In genomic region chr7:154255324-154255723, GRCh38 we compare ENCODE assay signal across 22 cellular contexts.
DNase-seq lines count a peak whose midpoint lies in the region; ATAC-seq, FAIRE-seq and TF ChIP-seq lines count a peak whose summit lies in the region.
"Had no signal": no experiment of that assay in that cellular context is flagged by ENCODE, and none has a peak within 500 bp of the region (broad histone marks: within the 10 kb centered on the region; RNA-seq: fewer than 3 reads in every experiment).

No MANE protein-coding gene starts in this region.

- H3K27me3 ChIP-seq in H9 (ENCODE audit: insufficient read depth, low read length) (no peaks in the 10 kb centered on the region), H1 (replicated peaks in 1 of 4; ENCODE audit: control insufficient read depth in 3 of 4, extremely low read depth in 1 of 4, insufficient read depth in 3 of 4, low read length in 3 of 4) (no peaks in the 10 kb centered on the region)

- H4K91ac ChIP-seq in H9 (ENCODE audit: insufficient read length, low read depth, low read length) = no peak overlapping the region
- no peak overlapping the region for H4K91ac ChIP-seq in H1 (replicated peaks; ENCODE audit: insufficient read length, low read length)

- H3K4me3 ChIP-seq in H1 (ENCODE audit: extremely low read depth in 1 of 4, insufficient read depth in 2 of 4, low read depth in 3 of 4, low read length in 4 of 4) = no peak overlapping the region
- H3K4me3 ChIP-seq: A549, PC-9, SJCRH30 had no signal

- no peak overlapping the region for H3K56ac ChIP-seq in H9 (ENCODE audit: insufficient read length, low read depth, low read length)
- H3K56ac ChIP-seq in H1 (replicated peaks; ENCODE audit: insufficient read length, low read depth, low read length) = no peak overlapping the region

- H2AK5ac ChIP-seq in H9 (ENCODE audit: insufficient read length, low read length) (no peak overlapping the region), H1 (ENCODE audit: low read depth, low read length) (no peak overlapping the region)

- H3K4me1 Mint-ChIP-seq in H9 = peaks cover 33 to 41% of the 10 kb centered on the region in 2 experiments
- H3K4me1 Mint-ChIP-seq: IgD-negative memory B cell had no signal

- H3K79me2 ChIP-seq in H9 (ENCODE audit: insufficient read depth, low read length) = no peaks in the 10 kb centered on the region
- H3K79me2 ChIP-seq in H1 (ENCODE audit: control insufficient read depth in 1 of 2, insufficient read depth in 2 of 2, low read length in 2 of 2) = no peaks in the 10 kb centered on the region

- H3K23ac ChIP-seq in H9 (ENCODE audit: insufficient read length, low read depth, low read length) (no peak overlapping the region), H1 (ENCODE audit: insufficient read length) (no peak overlapping the region)

- no peak for FAIRE-seq in H1 (lab: Jason Lieb, UNC)
- FAIRE-seq: A549, GM19239 had no signal

- H2AFZ ChIP-seq in H9 (ENCODE audit: low read length) (no peak overlapping the region), H1 (ENCODE audit: low read length) (no peak overlapping the region)
- H2AFZ ChIP-seq: PC-9 had no signal

- H3K27me3 Mint-ChIP-seq in H9 (ENCODE audit: low read depth) = no peaks in the 10 kb centered on the region; the same call in 1 of the 2 replicates
- H3K27me3 Mint-ChIP-seq: IgD-negative memory B cell had no signal

- H2BK120ac ChIP-seq in H9 (ENCODE audit: low read depth, low read length, poor library complexity, severe bottlenecking) = no peak overlapping the region
- H2BK120ac ChIP-seq in H1 (replicated peaks; ENCODE audit: low read depth, low read length) = no peak overlapping the region

- H2BK15ac ChIP-seq in H9 (ENCODE audit: low read depth, low read length) (no peak overlapping the region), H1 (ENCODE audit: low read length) (no peak overlapping the region)

- no peaks in the 10 kb centered on the region for H3K9me3 ChIP-seq in H9 (ENCODE audit: control insufficient read depth, low read depth, low read length)
- 0 out of 4 replicates have a peak, but pooled peaks cover 0 to under 1% of the 10 kb centered on the region in 2 experiments for H3K9me3 ChIP-seq in H1 (ENCODE audit: insufficient read depth in 2 of 2, low read depth in 1 of 2, low read length in 1 of 2)
- H3K9me3 ChIP-seq: A549, SJCRH30 had no signal

- H3K18ac ChIP-seq in H9 (ENCODE audit: insufficient read length, low read depth, low read length) = no peak overlapping the region
- H3K18ac ChIP-seq in H1 (ENCODE audit: extremely low read depth, low read length) = no peak overlapping the region; the same call in 1 of the 2 replicates

- TF ChIP-seq EP300 in H1 (IDR thresholded peaks at IDR 0.05; ENCODE audit: borderline replicate concordance in 1 of 2, low read depth in 2 of 2, low read length in 2 of 2) = no peak

- POLR2A ChIA-PET in H1 (lab: Charles Lee; ENCODE audit: partially characterized antibody) = no interaction called here

- H3K9ac ChIP-seq in H9 (ENCODE audit: extremely low read depth, insufficient read length, low read length) (no peak overlapping the region), H1 (replicated peaks in 1 of 4; ENCODE audit: extremely low read depth in 1 of 4, low read depth in 3 of 4, low read length in 3 of 4) (no peak overlapping the region)

- H2BK5ac ChIP-seq in H9 (ENCODE audit: insufficient read length, low read length) (no peak overlapping the region), H1 (ENCODE audit: low read depth, low read length) (no peak overlapping the region)

- no peak overlapping the region for H3T11ph ChIP-seq in H9 (ENCODE audit: low read length)

- no peaks in the 10 kb centered on the region; a peak in 1 of 7 replicates for H3K36me3 Mint-ChIP-seq in H9 (ENCODE audit: insufficient read depth in 1 of 3, low read depth in 3 of 3)
- H3K36me3 Mint-ChIP-seq: IgD-negative memory B cell had no signal

- no peak for TF ChIP-seq POLR2A in H1 (IDR thresholded peaks at IDR 0.05; ENCODE audit: control extremely low read depth in 1 of 2, low read depth in 2 of 2, low read length in 2 of 2)

- ATAC-seq in GM21576 (IDR thresholded peaks at IDR 0.05; ENCODE audit: unreplicated experiment) = no peak
- ATAC-seq: A549, HCT116 had no signal

- 0 out of 5 replicates have a peak overlapping the region, but pooled peaks of 1 of the 2 experiments have one; percentile 4 for H3K4me3 Mint-ChIP-seq in H9
- H3K4me3 Mint-ChIP-seq: IgD-negative memory B cell; T-helper 2 cell treated with Interferon-gamma antibody and Interleukin-4, amounts not matched to agents 5 μg/mL and 100 μg/mL, for 36 hours had no signal

- H4K20me1 ChIP-seq in H9 (ENCODE audit: control insufficient read depth, insufficient read depth, insufficient read length) (no peaks in the 10 kb centered on the region), H1 (replicated peaks in 1 of 2; ENCODE audit: control insufficient read depth in 1 of 2, insufficient read depth in 2 of 2, low read length in 2 of 2) (no peaks in the 10 kb centered on the region)

- H3K79me1 ChIP-seq in H9 (ENCODE audit: insufficient read depth, low read depth, low read length, poor library complexity, severe bottlenecking) (no peaks in the 10 kb centered on the region), H1 (ENCODE audit: low read depth, low read length) (no peaks in the 10 kb centered on the region)

- peaks cover 0 to 3% of the 10 kb centered on the region in 2 experiments; a peak in 2 of 5 replicates for H3K9me3 Mint-ChIP-seq in H9

- H3K4me1 ChIP-seq in H9 (ENCODE audit: insufficient read depth, low read length) (peaks cover 13% of the 10 kb centered on the region; the same call in 1 of the 2 replicates), H1 (replicated peaks in 1 of 4; ENCODE audit: control insufficient read depth in 3 of 4, insufficient read depth in 4 of 4, low read length in 3 of 4) (peaks cover 6 to 18% (median 10%) of the 10 kb centered on the region in 4 experiments; a peak in 6 of 7 replicates)
- H3K4me1 ChIP-seq: A549, SJCRH30 had no signal

- H3K27ac ChIP-seq in H9 (ENCODE audit: insufficient read length, low read depth, low read length) = no peak overlapping the region
- no peak overlapping the region for H3K27ac ChIP-seq in H1 (ENCODE audit: low read depth, low read length)
- H3K27ac ChIP-seq: A549, PC-9, SJCRH30 had no signal

- WGBS in H9 (ENCODE audit: extremely low coverage, insufficient read length, low lambda C conversion rate) = no CpG with 5 or more reads among the region's 7 CpGs
- WGBS in H1 (ENCODE audit: extremely low coverage in 1 of 2, insufficient coverage in 1 of 2, insufficient read length in 1 of 2, insufficient replicate concordance in 2 of 2, low coverage in 1 of 2, low lambda C conversion rate in 2 of 2, missing lambda C conversion rate in 1 of 2), 2 experiments = 39% methylated on average over 6 of the region's 7 CpGs; no CpG with 5 or more reads in 1 of the 2 experiments

- H3K27ac Mint-ChIP-seq in H9 = peak overlapping the region in 2 of 3 experiments; percentile 27 to 83; a peak in 5 of 7 replicates
- H3K27ac Mint-ChIP-seq: IgD-negative memory B cell; T-helper 2 cell treated with Interferon-gamma antibody and Interleukin-4, amounts not matched to agents 5 μg/mL and 100 μg/mL, for 36 hours had no signal

- H3K4ac ChIP-seq in H9 (ENCODE audit: low read depth, low read length) = no peak overlapping the region
- H3K4ac ChIP-seq in H1 (replicated peaks; ENCODE audit: insufficient read length, low read depth, low read length) = no peak overlapping the region

- no peak overlapping the region for H4K8ac ChIP-seq in H9 (replicated peaks; ENCODE audit: insufficient read length, low read depth, low read length)
- H4K8ac ChIP-seq in H1 (ENCODE audit: extremely low read depth, insufficient read depth, low read length) = no peak overlapping the region

- CTCF ChIA-PET in H1 (lab: Charles Lee; ENCODE audit: partially characterized antibody) = interaction anchor here (0.5 kb wide), 1 partner anchor 56 kb away, joined by 6 read pairs; no protein-coding TSS in a partner anchor

- TF ChIP-seq RAD21 in H1 (IDR thresholded peaks at IDR 0.05 in 1 of 2, conservative IDR thresholded peaks at IDR 0.05 in 1 of 2; ENCODE audit: low read depth in 2 of 2, low read length in 2 of 2) = peak in 1 of 2 experiments; percentile 14; a peak in 1 of 4 replicates

- H4K5ac ChIP-seq in H9 (ENCODE audit: insufficient read length, low read depth, low read length) (no peak overlapping the region), H1 (ENCODE audit: insufficient read length, low read depth, low read length) (no peak overlapping the region)

- peaks cover 2% of the 10 kb centered on the region for H3K23me2 ChIP-seq in H9 (ENCODE audit: insufficient read length, low read depth, low read length, poor library complexity, severe bottlenecking)
- H3K23me2 ChIP-seq in H1 (ENCODE audit: low read depth, low read length) = no peaks in the 10 kb centered on the region

- no peak overlapping the region for H3K14ac ChIP-seq in H9 (ENCODE audit: insufficient read depth, low read length)
- H3K14ac ChIP-seq in H1 (ENCODE audit: insufficient read length) = no peak overlapping the region

- H3K4me2 ChIP-seq in H9 (ENCODE audit: insufficient read depth, insufficient read length, low read length) (peak overlapping the region; percentile 38), H1 (ENCODE audit: insufficient read depth in 1 of 2, low read depth in 2 of 2, low read length in 2 of 2) (peak overlapping the region; percentile 37 to 43; a peak in 3 of 4 replicates)
- H3K4me2 ChIP-seq: A549, PC-9 had no signal

- no peaks in the 10 kb centered on the region for H3K36me3 ChIP-seq in H1 (ENCODE audit: control insufficient read depth in 2 of 4, insufficient read depth in 4 of 4, low read length in 3 of 4)
- H3K36me3 ChIP-seq: SJCRH30 had no signal

- TF ChIP-seq CTCF in H9 (conservative IDR thresholded peaks at IDR 0.05) (no peak), H1 (IDR thresholded peaks at IDR 0.05; ENCODE audit: control extremely low read depth in 1 of 3, insufficient read depth in 1 of 3, low read depth in 1 of 3, low read length in 3 of 3) (no peak)

- peak; percentile 35 for DNase-seq in COR-L47 (lab: John Stamatoyannopoulos, UW)
- DNase-seq in H9 = peak; percentile 59
- DNase-seq in NCI-H2107 (lab: John Stamatoyannopoulos, UW) = peak; percentile 74
- no peak for DNase-seq in H1 (ENCODE audit: low read depth in 1 of 2, low spot score in 2 of 2)
- no peak for DNase-seq in DMS153 (lab: John Stamatoyannopoulos, UW)
- no peak for DNase-seq in central memory CD4-positive, alpha-beta T cell
- no peak for DNase-seq in stimulated activated CD4-positive, alpha-beta T cell treated with anti-CD3 and anti-CD28 coated beads, Interleukin-4, amount 100 ng/mL, for 1 hour
- DNase-seq: C1 segment of cervical spinal cord, Kasumi-1, MM.1S, NCI-H1417 treated with DMSO at 0.1 percent for 48 hours, NCI-H2227 treated with DMSO at 0.1 percent for 48 hours, NCI-H526 treated with DMSO at 0.1 percent for 48 hours, PC-9, SJCRH30, SW 1271 had no signal

- no peak overlapping the region for H2BK12ac ChIP-seq in H9 (ENCODE audit: insufficient read length, low read depth, low read length)
- no peak overlapping the region for H2BK12ac ChIP-seq in H1 (ENCODE audit: low read depth, low read length)

- no peak overlapping the region for H2BK20ac ChIP-seq in H9 (ENCODE audit: low read depth, low read length, poor library complexity, severe bottlenecking)
- H2BK20ac ChIP-seq in H1 (ENCODE audit: low read length) = no peak overlapping the region

TF ChIP-seq in H1, 55 proteins besides CTCF, POLR2A, EP300 and RAD21:
- TF ChIP-seq TCF12 (IDR thresholded peaks at IDR 0.05; ENCODE audit: low read depth, low read length) (peak; percentile 91; the same call in 1 of the 2 replicates), TBP (IDR thresholded peaks at IDR 0.05; ENCODE audit: low read depth, low read length) (no peak)

Comparison
In these comparisons a context has a peak if more than half of its experiments do, and no peak if none do; other contexts are left out.
1. DNase-seq: peak in COR-L47 (single experiment), H9 (single experiment) and NCI-H2107 (single experiment); none in H1 (0 of 2), DMS153 (single experiment), central memory CD4-positive, alpha-beta T cell (single experiment) and stimulated activated CD4-positive, alpha-beta T cell treated with anti-CD3 and anti-CD28 coated beads, Interleukin-4, amount 100 ng/mL, for 1 hour (single experiment).